In the genomic region with DNA sequence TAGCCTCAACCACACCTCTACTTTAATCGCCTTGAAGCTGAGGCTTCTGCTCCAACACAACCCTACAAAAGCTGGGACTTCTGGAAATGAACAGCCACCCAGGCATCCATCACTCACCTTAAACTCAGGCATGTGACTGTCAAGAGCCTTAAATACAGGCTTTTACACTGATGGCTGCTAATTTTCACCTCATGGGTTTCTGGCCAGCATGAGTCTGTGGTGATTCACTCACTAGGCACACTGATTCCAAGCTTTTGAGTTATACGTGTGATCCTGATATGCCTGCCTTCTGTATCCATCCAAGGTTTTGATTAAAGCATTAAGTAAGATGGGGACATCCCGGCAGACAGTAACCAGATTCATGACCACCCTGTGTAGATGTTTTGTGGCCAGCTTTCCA, we compare ENCODE assay signal across 20 cellular contexts. TPM values are rescaled to one million over a fixed set of nuclear protein-coding genes. Genes with fewer than 3 reads are reported as not detected.
A peak's percentile ranks its signal among the peaks of the same experiment; 100 is the strongest.
DNase-seq lines count a peak whose midpoint lies in the region; ATAC-seq, FAIRE-seq and TF ChIP-seq lines count a peak whose summit lies in the region.
"Had no signal": no experiment of that assay in that cellular context is flagged by ENCODE, and none has a peak within 500 bp of the region (broad histone marks: within the 10 kb centered on the region; RNA-seq: fewer than 3 reads in every experiment).

No MANE protein-coding gene starts in this region.

- no peak for TF ChIP-seq CTCF in bronchial epithelial cell (IDR thresholded peaks at IDR 0.05; ENCODE audit: insufficient read depth, low read length, severe bottlenecking)
- TF ChIP-seq CTCF in heart left ventricle (IDR thresholded peaks at IDR 0.05), result no peak
- TF ChIP-seq CTCF in thyroid gland (IDR thresholded peaks at IDR 0.05), result no peak

- intact Hi-C loops in heart left ventricle (cut with DNase I) (no loop called here), thyroid gland (cut with DNase I) (no loop called here)

- H3K4me1 ChIP-seq in GM23248 (ENCODE audit: insufficient read depth), result no peaks in the 10 kb centered on the region
- no peaks in the 10 kb centered on the region for H3K4me1 ChIP-seq in mesenchymal stem cell (ENCODE audit: control insufficient read depth, insufficient read depth, low read depth, low read length)
- peaks cover 0 to 3% (median 0%) of the 10 kb centered on the region in 12 donors for H3K4me1 ChIP-seq in heart left ventricle
- no peaks in the 10 kb centered on the region for H3K4me1 ChIP-seq in thyroid gland

- peaks cover 98% of the 10 kb centered on the region for H3K79me2 ChIP-seq in GM23248 (ENCODE audit: insufficient read depth)

- TF ChIP-seq POLR2A in GM12891 (IDR thresholded peaks at IDR 0.05; ENCODE audit: low read depth, low read length) (no peak), heart left ventricle (IDR thresholded peaks at IDR 0.05) (no peak), thyroid gland (IDR thresholded peaks at IDR 0.05) (no peak)

- 65 to 71% methylated on average over 3 of the region's 3 CpGs for WGBS in GM23248 (ENCODE audit: low coverage in 1 of 2, low lambda C conversion rate in 2 of 2, missing lambda C conversion rate in 2 of 2), 2 experiments
- 71% methylated on average over 3 of the region's 3 CpGs for WGBS in mesenchymal stem cell
- 76 to 98% (median 91%) methylated on average over 3 of the region's 3 CpGs for WGBS in heart left ventricle, 4 donors
- WGBS in thyroid gland, 2 donors, result 92 to 94% methylated on average over 3 of the region's 3 CpGs

- 0 out of 2 replicates have a peak, but pooled peaks cover 5% of the 10 kb centered on the region for H4K20me1 ChIP-seq in GM23248 (ENCODE audit: insufficient read depth)

- no peak for FAIRE-seq in GM12891 (lab: Jason Lieb, UNC)
- no peak for FAIRE-seq in bronchial epithelial cell (lab: Jason Lieb, UNC)
- FAIRE-seq: D721Med, G401.6, GM12892, GM19239, H54 had no signal

- H3K18ac ChIP-seq in mesenchymal stem cell (ENCODE audit: low read depth in 1 of 2, low read length in 2 of 2), result no peak overlapping the region

- DNase-seq in GM12891 (ENCODE audit: insufficient read length, low spot score), result no peak
- peak; percentile 27 for DNase-seq in GM23248
- peak; percentile 4 for DNase-seq in bronchial epithelial cell (ENCODE audit: low read depth)
- DNase-seq in mesenchymal stem cell, result no peak
- DNase-seq in A172 (ENCODE audit: low spot score), result no peak
- no peak for DNase-seq in activated T-cell treated with anti-CD3 and anti-CD28 coated beads, Interleukin-2, amount 50 U/mL, for 24 hours
- no peak for DNase-seq in heart left ventricle
- DNase-seq in thyroid gland, result no peak
- DNase-seq: CD8-positive, alpha-beta T cell; COR-L47; DMS153; DMS79 treated with DMSO at 0.1 percent for 48 hours; EL had no signal

- H2BK15ac ChIP-seq in mesenchymal stem cell (ENCODE audit: low read depth, poor library complexity, severe bottlenecking), result no peak overlapping the region

- no peaks in the 10 kb centered on the region for H3K9me3 ChIP-seq in GM23248 (ENCODE audit: low read depth)
- no peaks in the 10 kb centered on the region for H3K9me3 ChIP-seq in mesenchymal stem cell (ENCODE audit: control insufficient read depth, low read length)
- peaks cover 0 to 19% (median 6%) of the 10 kb centered on the region in 12 donors for H3K9me3 ChIP-seq in heart left ventricle
- no peaks in the 10 kb centered on the region for H3K9me3 ChIP-seq in thyroid gland

- H3K9ac ChIP-seq in GM23248 (no peak overlapping the region), mesenchymal stem cell (ENCODE audit: low read length) (peak overlapping the region; percentile 5)

- H3K36me3 Mint-ChIP-seq in activated T-cell treated with anti-CD3 and anti-CD28 coated beads, Interleukin-2, amount 50 U/mL, for 24 hours (ENCODE audit: low read depth), result peaks cover 95% of the 10 kb centered on the region

- H3K27ac ChIP-seq in GM23248 (no peak overlapping the region), mesenchymal stem cell (ENCODE audit: low read length, poor library complexity, severe bottlenecking) (no peak overlapping the region), heart left ventricle (no peak overlapping the region), thyroid gland (no peak overlapping the region)

- H3K14ac ChIP-seq in mesenchymal stem cell (ENCODE audit: low read length in 2 of 2), result no peak overlapping the region

- in situ Hi-C loops in GM23248 (cut with MboI), result no loop called here

- H3K27me3 ChIP-seq in GM23248 (replicated peaks; ENCODE audit: insufficient read depth) (no peaks in the 10 kb centered on the region), bronchial epithelial cell (ENCODE audit: control insufficient read depth, insufficient read depth, low read length) (no peaks in the 10 kb centered on the region), mesenchymal stem cell (ENCODE audit: control insufficient read depth in 1 of 2, insufficient read depth in 1 of 2, low read length in 2 of 2) (no peaks in the 10 kb centered on the region), heart left ventricle (no peaks in the 10 kb centered on the region), thyroid gland (no peaks in the 10 kb centered on the region)

- H2BK12ac ChIP-seq in mesenchymal stem cell (ENCODE audit: low read length in 2 of 2), result no peak overlapping the region

- no peak overlapping the region for H3K4me3 Mint-ChIP-seq in activated T-cell treated with anti-CD3 and anti-CD28 coated beads, Interleukin-2, amount 50 U/mL, for 24 hours
- H3K4me3 Mint-ChIP-seq: CD14-positive monocyte; CD8-positive, alpha-beta T cell had no signal

- ATAC-seq in heart left ventricle, result no peak
- ATAC-seq: CD8-positive, alpha-beta T cell; HCT116 had no signal

- H2BK120ac ChIP-seq in mesenchymal stem cell (ENCODE audit: low read depth, low read length), result no peak overlapping the region

- H4K8ac ChIP-seq in mesenchymal stem cell (ENCODE audit: low read length), result no peak overlapping the region

- no peaks in the 10 kb centered on the region for H3K27me3 Mint-ChIP-seq in activated T-cell treated with anti-CD3 and anti-CD28 coated beads, Interleukin-2, amount 50 U/mL, for 24 hours

- H3K9me3 Mint-ChIP-seq in activated T-cell treated with anti-CD3 and anti-CD28 coated beads, Interleukin-2, amount 50 U/mL, for 24 hours, result peaks cover 8% of the 10 kb centered on the region

- no peaks in the 10 kb centered on the region for H3K9me2 ChIP-seq in GM23248 (ENCODE audit: insufficient read depth)

- H3K27ac Mint-ChIP-seq in activated T-cell treated with anti-CD3 and anti-CD28 coated beads, Interleukin-2, amount 50 U/mL, for 24 hours, result no peak overlapping the region
- H3K27ac Mint-ChIP-seq: CD8-positive, alpha-beta T cell had no signal

- H2BK5ac ChIP-seq in mesenchymal stem cell (ENCODE audit: low read depth, low read length, poor library complexity, severe bottlenecking), result no peak overlapping the region

- H2AK5ac ChIP-seq in mesenchymal stem cell (ENCODE audit: low read length, severe bottlenecking), result no peak overlapping the region

- peaks cover 27% of the 10 kb centered on the region for H3K79me1 ChIP-seq in mesenchymal stem cell (replicated peaks; ENCODE audit: low read length, poor library complexity, severe bottlenecking)

- peaks cover 56% of the 10 kb centered on the region for H3K4me1 Mint-ChIP-seq in activated T-cell treated with anti-CD3 and anti-CD28 coated beads, Interleukin-2, amount 50 U/mL, for 24 hours (ENCODE audit: low read depth)
- H3K4me1 Mint-ChIP-seq: CD14-positive monocyte had no signal

- H2AFZ ChIP-seq in GM23248 (no peak overlapping the region), mesenchymal stem cell (ENCODE audit: low read depth, low read length) (no peak overlapping the region)

- H3K4me3 ChIP-seq in GM23248 (no peak overlapping the region), bronchial epithelial cell (ENCODE audit: low read depth, low read length) (no peak overlapping the region), mesenchymal stem cell (ENCODE audit: insufficient read depth in 1 of 2, low read depth in 1 of 2, low read length in 2 of 2) (no peak overlapping the region), heart left ventricle (no peak overlapping the region), thyroid gland (replicated peaks in 1 of 3) (no peak overlapping the region)

- H3K23ac ChIP-seq in mesenchymal stem cell (ENCODE audit: low read length in 2 of 2), result no peak overlapping the region

- H3K36me3 ChIP-seq in GM23248 (ENCODE audit: low read depth), result peaks cover 72% of the 10 kb centered on the region
- H3K36me3 ChIP-seq in bronchial epithelial cell (ENCODE audit: control insufficient read depth, insufficient read depth, low read length), result peaks cover 21% of the 10 kb centered on the region
- peaks cover 38 to 99% of the 10 kb centered on the region in 2 experiments for H3K36me3 ChIP-seq in mesenchymal stem cell (ENCODE audit: control insufficient read depth in 1 of 2, insufficient read depth in 2 of 2, low read depth in 1 of 2, low read length in 2 of 2)
- peaks cover 4 to 99% (median 88%) of the 10 kb centered on the region in 9 donors for H3K36me3 ChIP-seq in heart left ventricle
- peaks cover 18 to 47% of the 10 kb centered on the region in 2 donors for H3K36me3 ChIP-seq in thyroid gland

- H4K91ac ChIP-seq in mesenchymal stem cell (ENCODE audit: low read length), result no peak overlapping the region

- H3K4me2 ChIP-seq in GM23248 (ENCODE audit: unreplicated experiment) (no peak overlapping the region), mesenchymal stem cell (ENCODE audit: low read length, poor library complexity, severe bottlenecking) (no peak overlapping the region)

- H3F3A ChIP-seq in GM23248 (ENCODE audit: insufficient read depth), result 0 out of 2 replicates have a peak, but pooled peaks cover 6% of the 10 kb centered on the region

- no peak overlapping the region for H3K4ac ChIP-seq in mesenchymal stem cell (ENCODE audit: low read depth in 1 of 2, low read length in 2 of 2)

RNA-seq across cellular contexts. Expression of a gene that starts 8.9 kb away (rescaled TPM):
- 53.8 TPM for polyA plus RNA-seq in GM12891 (2012; ENCODE audit: low read depth, missing spikeins)
- 43.0 and 51.0 TPM in 2 replicates for total RNA-seq in GM23248 (2014; rRNA removed; shearing (Covaris generic))
- polyA plus RNA-seq in GM23248 (2016; fragmentation: Nextera tagmentation; extraction: Ambion mirVana), result 47.2 and 48.2 TPM in 2 replicates
- 78.5 and 81.0 TPM in 2 replicates for total RNA-seq in bronchial epithelial cell
- 23.3 TPM for polyA plus RNA-seq in mesenchymal stem cell (2013, experiment 1 of 2)
- 22.9 TPM for polyA plus RNA-seq in mesenchymal stem cell (2013, experiment 2 of 2)
- total RNA-seq in A172 (2014; rRNA removed; shearing (Covaris generic)), result 78.1 and 95.3 TPM in 2 replicates
- 10 to 100 TPM; 25.1 to 42.6 (median 34.0) TPM for total RNA-seq in heart left ventricle
- polyA plus RNA-seq in heart left ventricle, result 10 to 100 TPM; 21.9 to 42.7 TPM
- total RNA-seq in thyroid gland, result 10 to 100 TPM; 34.1 to 49.6 (median 41.9) TPM

RNA-seq across cellular contexts. Expression of a gene that starts 9.3 kb away (rescaled TPM):
- polyA plus RNA-seq in GM12891 (2012; ENCODE audit: low read depth, missing spikeins), result 8.2 TPM
- 11.8 and 20.2 TPM in 2 replicates for total RNA-seq in GM23248 (2014; rRNA removed; shearing (Covaris generic))
- polyA plus RNA-seq in GM23248 (2016; fragmentation: Nextera tagmentation; extraction: Ambion mirVana) (18.8 and 18.9 TPM in 2 replicates), heart left ventricle (1 to 10 TPM in 1 of 2 donors, under 1 TPM in 1; 0.80 to 3.1 TPM)
- total RNA-seq in bronchial epithelial cell (14.8 and 24.0 TPM in 2 replicates), heart left ventricle (1 to 10 TPM; 2.3 to 6.7 (median 4.0) TPM), thyroid gland (1 to 10 TPM; 3.0 to 7.5 (median 5.0) TPM)
- 16.0 TPM for polyA plus RNA-seq in mesenchymal stem cell (2013, experiment 1 of 2)
- polyA plus RNA-seq in mesenchymal stem cell (2013, experiment 2 of 2), result 17.1 TPM
- total RNA-seq in A172 (2014; rRNA removed; shearing (Covaris generic)), result 51.3 and 62.8 TPM in 2 replicates

Comparison
In these comparisons a context has a peak if more than half of its experiments do, and no peak if none do; other contexts are left out.
1. DNase-seq: peak in GM23248 (single experiment) and bronchial epithelial cell (single experiment); none in GM12891 (single experiment), mesenchymal stem cell (single experiment), A172 (single experiment), activated T-cell treated with anti-CD3 and anti-CD28 coated beads, Interleukin-2, amount 50 U/mL, for 24 hours (single experiment), heart left ventricle (0 of 5) and thyroid gland (0 of 2).